8 cellular contexts compared by ENCODE assay signal in genomic region chr17:80758793-80759673, GRCh38.
DNase-seq lines count a peak whose midpoint lies in the region; ATAC-seq and TF ChIP-seq lines count a peak whose summit lies in the region.

No MANE protein-coding gene starts in this region.

- no peak overlapping the region for H3K14ac ChIP-seq in trophoblast cell (ENCODE audit: low read length)

- peaks cover 9% of the 10 kb centered on the region for H3K36me3 Mint-ChIP-seq in chondrocyte (ENCODE audit: low read depth)

- H3K4me1 ChIP-seq in trophoblast cell (ENCODE audit: control insufficient read depth in 1 of 2, insufficient read depth in 2 of 2, low read length in 2 of 2) (peaks cover 16 to 24% of the 10 kb centered on the region in 2 experiments), body of pancreas (no peaks in the 10 kb centered on the region)

- DNase-seq in COLO668 (lab: John Stamatoyannopoulos, UW; ENCODE audit: unreplicated experiment) (peak; percentile 5), NCI-H2029 (lab: John Stamatoyannopoulos, UW) (peak; percentile 42), chondrocyte (ENCODE audit: low spot score) (no peak), trophoblast cell (no peak), GDM1 (lab: John Stamatoyannopoulos, UW) (no peak), NCI-H524 treated with DMSO at 0.1 percent for 48 hours (lab: John Stamatoyannopoulos, UW) (no peak), hepatic stellate cell (ENCODE audit: low spot score) (no peak), body of pancreas (no peak)

- H3K4me3 Mint-ChIP-seq in chondrocyte (ENCODE audit: unreplicated experiment) = no peak overlapping the region

- H3K27me3 ChIP-seq in trophoblast cell (ENCODE audit: insufficient read depth, low read length) (no peaks in the 10 kb centered on the region), body of pancreas (no peaks in the 10 kb centered on the region)

- H2BK120ac ChIP-seq in trophoblast cell (ENCODE audit: insufficient read depth, low read length, poor library complexity) = peak overlapping the region; percentile 10

- intact Hi-C loops in body of pancreas (cut with DNase I) = no loop called here

- H3K36me3 ChIP-seq in trophoblast cell (ENCODE audit: control insufficient read depth in 1 of 2, insufficient read depth in 2 of 2, low read length in 2 of 2) = peaks cover 0 to under 1% of the 10 kb centered on the region in 2 experiments
- peaks cover 0 to 3% of the 10 kb centered on the region in 2 donors for H3K36me3 ChIP-seq in body of pancreas (replicated peaks in 1 of 2; ENCODE audit: insufficient read depth in 1 of 2, low read depth in 2 of 2)

- TF ChIP-seq POLR2A in body of pancreas (IDR thresholded peaks at IDR 0.05) = no peak

- no peak overlapping the region for H2AFZ ChIP-seq in trophoblast cell (ENCODE audit: insufficient read depth, low read length, poor library complexity)

- H3K79me2 ChIP-seq in trophoblast cell (ENCODE audit: control insufficient read depth, insufficient read depth, low read length, poor library complexity) = peaks cover 4% of the 10 kb centered on the region

- H3K79me1 ChIP-seq in trophoblast cell (ENCODE audit: low read length) = peaks cover 17% of the 10 kb centered on the region

- peak overlapping the region; percentile 78 for H3K27ac Mint-ChIP-seq in chondrocyte (ENCODE audit: unreplicated experiment)

- no peak overlapping the region for H3K4me2 ChIP-seq in trophoblast cell (ENCODE audit: low read length)

- peak overlapping the region; percentile 29 for H3K4ac ChIP-seq in trophoblast cell (ENCODE audit: low read depth, low read length)

- TF ChIP-seq CTCF in chondrocyte (IDR thresholded peaks at IDR 0.05) (no peak), body of pancreas (IDR thresholded peaks at IDR 0.05) (no peak)

- H4K8ac ChIP-seq in trophoblast cell (ENCODE audit: low read depth, low read length) = no peak overlapping the region

- no peak overlapping the region for H3K18ac ChIP-seq in trophoblast cell (ENCODE audit: low read length)

- no peaks in the 10 kb centered on the region for H3K27me3 Mint-ChIP-seq in chondrocyte (ENCODE audit: low read depth)

- ATAC-seq in body of pancreas = no peak

- no peak overlapping the region for H3K9ac ChIP-seq in trophoblast cell (ENCODE audit: low read length)

- H3K4me3 ChIP-seq in trophoblast cell (ENCODE audit: low read depth, low read length) (no peak overlapping the region), body of pancreas (no peak overlapping the region)

- peak overlapping the region; percentile 29 for H4K91ac ChIP-seq in trophoblast cell (ENCODE audit: low read depth, low read length)

- no peak overlapping the region for H2AK5ac ChIP-seq in trophoblast cell (ENCODE audit: low read length)

- peak overlapping the region; percentile 75 for H2BK12ac ChIP-seq in trophoblast cell (ENCODE audit: low read length)

- H3K23ac ChIP-seq in trophoblast cell (ENCODE audit: low read length) = no peak overlapping the region

- H3K27ac ChIP-seq in trophoblast cell (ENCODE audit: low read depth, low read length) (no peak overlapping the region), body of pancreas (no peak overlapping the region)

- H3K9me3 Mint-ChIP-seq in chondrocyte (ENCODE audit: low read depth) = no peaks in the 10 kb centered on the region

- peaks cover 44% of the 10 kb centered on the region for H3K4me1 Mint-ChIP-seq in chondrocyte (ENCODE audit: low read depth)

- no peak overlapping the region for H4K12ac ChIP-seq in trophoblast cell (ENCODE audit: low read depth, low read length)

- WGBS in trophoblast cell (ENCODE audit: extremely low coverage, insufficient coverage, insufficient read length) = no CpG with 5 or more reads among the region's 13 CpGs
- WGBS in body of pancreas, 2 donors = 80 to 87% methylated on average over 12 to 13 of the region's 13 CpGs

- H3K9me3 ChIP-seq in trophoblast cell (ENCODE audit: insufficient read depth, low read depth, low read length) = peaks cover 2% of the 10 kb centered on the region
- no peaks in the 10 kb centered on the region for H3K9me3 ChIP-seq in body of pancreas

- peak overlapping the region; percentile 60 for H2BK5ac ChIP-seq in trophoblast cell (ENCODE audit: low read depth, low read length, poor library complexity)

Comparison
In these comparisons a context has a peak if more than half of its experiments do, and no peak if none do; other contexts are left out.
1. DNase-seq: peak in COLO668 (single experiment) and NCI-H2029 (single experiment); none in chondrocyte (single experiment), trophoblast cell (0 of 2), GDM1 (single experiment), NCI-H524 treated with DMSO at 0.1 percent for 48 hours (single experiment), hepatic stellate cell (single experiment) and body of pancreas (0 of 4).